In the genomic region with DNA sequence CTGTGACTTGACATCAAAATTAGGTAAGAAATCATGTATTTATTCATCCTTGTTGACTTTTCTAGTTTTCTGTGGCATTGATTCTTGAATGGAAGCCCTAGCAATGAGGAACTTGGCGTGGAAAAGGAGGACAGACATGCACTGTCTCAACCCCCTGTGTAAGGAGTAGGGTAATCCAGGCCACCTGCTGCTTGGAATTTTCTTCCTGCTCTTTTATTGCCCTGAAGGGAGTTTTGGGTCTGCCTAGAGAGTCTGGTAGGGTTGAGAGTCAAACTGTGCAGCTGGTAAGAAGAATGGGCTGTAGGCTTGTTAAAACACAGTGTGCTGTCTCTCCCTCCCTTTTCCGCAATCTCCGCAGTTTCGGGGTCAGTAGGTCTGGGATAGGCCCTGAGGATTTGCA, we compare ENCODE assay signal across 8 cellular contexts.
"Had no signal": no experiment of that assay in that cellular context is flagged by ENCODE, and none has a peak within 500 bp of the region (broad histone marks: within the 10 kb centered on the region; RNA-seq: fewer than 3 reads in every experiment).

No MANE protein-coding gene starts in this region.

- H3K27ac ChIP-seq: HL-60, KMS-11 had no signal

- DNase-seq: IMR-90, Karpas-422, KBM-7, KG1 had no signal

- ATAC-seq: HepG2, K562 had no signal
